Comparison of ENCODE assay signal across 11 cellular contexts in the genomic region with DNA sequence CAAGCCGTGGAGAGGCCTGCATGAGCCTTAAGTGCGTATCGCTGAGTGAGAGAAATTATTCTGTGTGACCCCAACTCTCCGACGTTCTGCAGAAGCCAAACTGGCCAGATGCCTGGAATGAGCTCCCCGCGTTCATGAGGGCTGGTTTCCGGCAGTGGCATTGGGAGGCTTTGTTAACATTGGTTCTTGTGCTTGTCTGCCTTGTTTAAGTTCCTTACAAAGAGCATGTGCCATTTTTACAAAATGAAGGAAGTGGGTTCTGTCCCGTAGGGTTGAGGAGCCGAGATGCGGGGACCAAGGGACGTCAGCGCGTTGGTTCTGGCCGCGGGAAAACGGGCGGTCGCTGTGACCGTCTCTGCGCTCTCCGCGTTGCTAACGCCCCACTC. TPM values are rescaled to one million over a fixed set of nuclear protein-coding genes. Genes with fewer than 3 reads are reported as not detected.
A peak's percentile ranks its signal among the peaks of the same experiment; 100 is the strongest.
DNase-seq lines count a peak whose midpoint lies in the region; ATAC-seq and TF ChIP-seq lines count a peak whose summit lies in the region.
"Had no signal": no experiment of that assay in that cellular context is flagged by ENCODE, and none has a peak within 500 bp of the region (broad histone marks: within the 10 kb centered on the region; RNA-seq: fewer than 3 reads in every experiment).

No MANE protein-coding gene starts in this region.

- H2AK5ac ChIP-seq in mesendoderm (ENCODE audit: low read length) = no peak overlapping the region

- TF ChIP-seq CTCF in WTC11 (IDR thresholded peaks at IDR 0.05) = no peak
- TF ChIP-seq CTCF in fibroblast of mammary gland (conservative IDR thresholded peaks at IDR 0.05; ENCODE audit: control insufficient read depth, insufficient read depth, low read depth, low read length) = no peak
- TF ChIP-seq CTCF in suprapubic skin (IDR thresholded peaks at IDR 0.05) = no peak

- no peak overlapping the region for H4K8ac ChIP-seq in mesendoderm (ENCODE audit: low read depth, low read length)

- no peaks in the 10 kb centered on the region for H3K27me3 Mint-ChIP-seq in WTC11 (ENCODE audit: low read depth)
- H3K27me3 Mint-ChIP-seq: activated B cell treated with CpG ODN at 0.5 μM for 24 hours; activated naive CD8-positive, alpha-beta T cell had no signal

- no peaks in the 10 kb centered on the region for H3K9me3 ChIP-seq in suprapubic skin

- H2BK15ac ChIP-seq in mesendoderm (replicated peaks; ENCODE audit: low read depth) = no peak overlapping the region

- H3K4ac ChIP-seq in mesendoderm (ENCODE audit: low read depth, low read length) = no peak overlapping the region

- peak overlapping the region; percentile 51 for H3K56ac ChIP-seq in mesendoderm (ENCODE audit: low read length)

- no peak overlapping the region for H4K5ac ChIP-seq in mesendoderm (ENCODE audit: low read length)

- no CpG with 5 or more reads among the region's 24 CpGs for WGBS in mesendoderm (ENCODE audit: extremely low coverage, insufficient coverage, low lambda C conversion rate)
- 74% methylated on average over 8 of the region's 24 CpGs for WGBS in suprapubic skin

- TF ChIP-seq POLR2A in suprapubic skin (IDR thresholded peaks at IDR 0.05) = no peak

- TF ChIP-seq EP300 in suprapubic skin (IDR thresholded peaks at IDR 0.05) = no peak

- H3K36me3 Mint-ChIP-seq in WTC11 = peaks cover 9% of the 10 kb centered on the region

- H3K9ac ChIP-seq in mesendoderm (ENCODE audit: low read length) = peak overlapping the region; percentile 77

- peak overlapping the region; percentile 33 for H3K18ac ChIP-seq in mesendoderm (ENCODE audit: low read length)

- H3K36me3 ChIP-seq in mesendoderm (ENCODE audit: control insufficient read depth, insufficient read depth, low read length) (peaks cover 5% of the 10 kb centered on the region), suprapubic skin (peaks cover 28% of the 10 kb centered on the region)

- POLR2A ChIA-PET in WTC11 (lab: Charles Lee) = interaction anchor here (1.0 to 1.7 kb wide), 2 partner anchors 19 to 30 kb away, joined by 3 to 4 read pairs; partner anchors contain the start of gene TMEM141

- CTCF ChIA-PET in WTC11 (lab: Charles Lee) = interaction anchor here (0.5 to 5.8 kb wide), 5 partner anchors 14 to 248 kb away, joined by 3 to 64 read pairs (median 4); partner anchors contain the start of genes AJM1, LCN8 and RABL6

- H3K4me1 ChIP-seq in mesendoderm (ENCODE audit: control insufficient read depth, low read depth, low read length) = no peaks in the 10 kb centered on the region
- H3K4me1 ChIP-seq in suprapubic skin = peaks cover 11% of the 10 kb centered on the region

- peaks cover 9% of the 10 kb centered on the region for H3K79me1 ChIP-seq in mesendoderm (ENCODE audit: low read length)

- H3K27me3 ChIP-seq in mesendoderm (ENCODE audit: insufficient read depth, low read length, poor library complexity) = no peaks in the 10 kb centered on the region
- no peaks in the 10 kb centered on the region for H3K27me3 ChIP-seq in suprapubic skin

- peaks cover 14% of the 10 kb centered on the region for H3K4me1 Mint-ChIP-seq in WTC11

- ATAC-seq in WTC11 (peak; percentile 26), GM19351 (IDR thresholded peaks at IDR 0.05; ENCODE audit: unreplicated experiment) (no peak)

- H3K79me2 ChIP-seq in mesendoderm (ENCODE audit: control insufficient read depth, insufficient read depth, low read length) = peaks cover 4% of the 10 kb centered on the region

- peak overlapping the region; percentile 14; the same call in 1 of the 2 replicates for H3K27ac Mint-ChIP-seq in WTC11
- H3K27ac Mint-ChIP-seq: activated B cell treated with CpG ODN at 0.5 μM for 24 hours; activated naive CD8-positive, alpha-beta T cell had no signal

- peak overlapping the region; percentile 16 for H3K4me3 ChIP-seq in fibroblast of mammary gland (ENCODE audit: control insufficient read depth, low read depth, low read length)
- H3K4me3 ChIP-seq in mesendoderm (ENCODE audit: low read length) = no peak overlapping the region
- peak overlapping the region; percentile 37 for H3K4me3 ChIP-seq in suprapubic skin

- peak overlapping the region; percentile 75 for H3K4me3 Mint-ChIP-seq in WTC11
- H3K4me3 Mint-ChIP-seq: activated B cell treated with CpG ODN at 0.5 μM for 24 hours; activated naive CD8-positive, alpha-beta T cell had no signal

- H3K9me3 Mint-ChIP-seq in WTC11 = no peaks in the 10 kb centered on the region
- H3K9me3 Mint-ChIP-seq: activated B cell treated with CpG ODN at 0.5 μM for 24 hours had no signal

- DNase-seq in WTC11 (ENCODE audit: low spot score) (peak; percentile 21), fibroblast of mammary gland (ENCODE audit: low read depth) (peak; percentile 18), mesendoderm (no peak), suprapubic skin (ENCODE audit: low spot score in 2 of 2) (peak in 1 of 2 donors; percentile 57), DMS53 treated with DMSO at 0.1 percent for 48 hours (lab: John Stamatoyannopoulos, UW; ENCODE audit: unreplicated experiment) (no peak), RPMI8226 (no peak)
- no peak for DNase-seq in stimulated activated CD4-positive, alpha-beta T cell treated with anti-CD3 and anti-CD28 coated beads, Interleukin-2, amount 100 ng/mL, for 24 hours
- DNase-seq: activated B cell treated with CpG ODN at 0.5 μM for 24 hours; stimulated activated CD4-positive, alpha-beta T cell treated with anti-CD3 and anti-CD28 coated beads, Interleukin-1b, Interleukin-23, amount 100 ng/mL, for 48 hours had no signal

- H2BK5ac ChIP-seq in mesendoderm (ENCODE audit: low read length) = no peak overlapping the region

- peak overlapping the region; percentile 17 for H3K4me2 ChIP-seq in mesendoderm (ENCODE audit: low read length)

- H2BK120ac ChIP-seq in mesendoderm (ENCODE audit: low read depth, low read length) = no peak overlapping the region

- no peak overlapping the region for H3K23ac ChIP-seq in mesendoderm (ENCODE audit: low read length)

- no peak overlapping the region for H3K27ac ChIP-seq in mesendoderm (ENCODE audit: low read depth, low read length)
- H3K27ac ChIP-seq in suprapubic skin = no peak overlapping the region

TF ChIP-seq in WTC11, 78 proteins besides CTCF, POLR2A, EP300 and RAD21 (continues in another document):
- TF ChIP-seq SP1 (CRISPR knock-in tag; conservative IDR thresholded peaks at IDR 0.05) (no peak), PRDM15 (CRISPR knock-in tag; IDR thresholded peaks at IDR 0.05) (no peak), ZNF423 (CRISPR knock-in tag; IDR thresholded peaks at IDR 0.05) (no peak), ZNF138 (CRISPR knock-in tag; conservative IDR thresholded peaks at IDR 0.05) (no peak), ZNF232 (CRISPR knock-in tag; IDR thresholded peaks at IDR 0.05) (no peak), ATF3 (CRISPR knock-in tag; conservative IDR thresholded peaks at IDR 0.05) (no peak)

RNA-seq across cellular contexts. Expression of gene RABL6, which starts 13.2 kb away (rescaled TPM):
- total RNA-seq in WTC11 (2021) = 134 to 171 TPM (median 139 TPM) in 3 replicates
- 81.0 TPM for polyA plus RNA-seq in mesendoderm (2013, experiment 1 of 2)
- polyA plus RNA-seq in mesendoderm (2013, experiment 2 of 2) = 80.3 TPM
- 10 to 100 TPM; 54.2 to 70.7 (median 61.0) TPM for total RNA-seq in suprapubic skin

RNA-seq across cellular contexts. Expression of gene AJM1, which starts 21.3 kb away (rescaled TPM):
- total RNA-seq in WTC11 (2021) (1.6 to 1.7 TPM (median 1.6 TPM) in 3 replicates), suprapubic skin (1 to 10 TPM; 1.6 to 3.1 (median 2.2) TPM)
- polyA plus RNA-seq in mesendoderm (2013, experiment 1 of 2) = 0.41 TPM
- polyA plus RNA-seq in mesendoderm (2013, experiment 2 of 2) = 0.34 TPM

RNA-seq across cellular contexts. Expression of gene CCDC183, which starts 24.8 kb away (rescaled TPM):
- total RNA-seq in WTC11 (2021) (1.7 to 2.1 TPM (median 2.0 TPM) in 3 replicates), suprapubic skin (10 to 100 TPM in 1 of 4 donors, 1 to 10 TPM in 3; 1.1 to 10.3 (median 2.3) TPM)
- 0.17 TPM for polyA plus RNA-seq in mesendoderm (2013, experiment 1 of 2)
- 0.25 TPM for polyA plus RNA-seq in mesendoderm (2013, experiment 2 of 2)
- total RNA-seq: activated B cell treated with CpG ODN at 0.5 μM for 24 hours had no signal

RNA-seq across cellular contexts. Expression of gene PHPT1, which starts 28.3 kb away (rescaled TPM):
- 138 to 176 TPM (median 173 TPM) in 3 replicates for total RNA-seq in WTC11 (2021)
- 89.8 TPM for polyA plus RNA-seq in mesendoderm (2013, experiment 1 of 2)
- 87.7 TPM for polyA plus RNA-seq in mesendoderm (2013, experiment 2 of 2)
- 10 to 100 TPM; 41.9 to 64.2 (median 46.6) TPM for total RNA-seq in suprapubic skin

RNA-seq across cellular contexts. Expression of gene TMEM141, which starts 29.8 kb away (rescaled TPM):
- total RNA-seq in WTC11 (2021) (72.0 to 86.7 TPM (median 86.1 TPM) in 3 replicates), suprapubic skin (100 to 1,000 TPM in 2 of 4 donors, 10 to 100 TPM in 2; 71.1 to 148 (median 115) TPM)
- polyA plus RNA-seq in mesendoderm (2013, experiment 1 of 2) = 29.9 TPM
- 29.3 TPM for polyA plus RNA-seq in mesendoderm (2013, experiment 2 of 2)

Comparison
In these comparisons a context has a peak if more than half of its experiments do, and no peak if none do; other contexts are left out.
1. DNase-seq: peak in WTC11 (single experiment) and fibroblast of mammary gland (single experiment); none in mesendoderm (single experiment), DMS53 treated with DMSO at 0.1 percent for 48 hours (single experiment), RPMI8226 (single experiment) and stimulated activated CD4-positive, alpha-beta T cell treated with anti-CD3 and anti-CD28 coated beads, Interleukin-2, amount 100 ng/mL, for 24 hours (0 of 2).